Comparison of ENCODE assay signal across 16 cellular contexts in genomic region chr10:100560248-100560647, GRCh38. TPM values are rescaled to one million over a fixed set of nuclear protein-coding genes. Genes with fewer than 3 reads are reported as not detected.
DNase-seq lines count a peak whose midpoint lies in the region; ATAC-seq and TF ChIP-seq lines count a peak whose summit lies in the region.
"Had no signal": no experiment of that assay in that cellular context is flagged by ENCODE, and none has a peak within 500 bp of the region (broad histone marks: within the 10 kb centered on the region; RNA-seq: fewer than 3 reads in every experiment).

No MANE protein-coding gene starts in this region.

- peaks cover 26% of the 10 kb centered on the region for H3K27me3 Mint-ChIP-seq in activated naive CD8-positive, alpha-beta T cell treated with anti-CD3 and anti-CD28 coated beads, Interleukin-2, amount 10 ng/mL, durations not matched to agents 7 days and 5 days
- peaks cover 23% of the 10 kb centered on the region for H3K27me3 Mint-ChIP-seq in activated naive CD8-positive, alpha-beta T cell treated with anti-CD3 and anti-CD28 coated beads, Interleukin-2, amount 50 U/mL, for 24 hours
- H3K27me3 Mint-ChIP-seq in T-helper 17 cell = peaks cover 20% of the 10 kb centered on the region

- peak overlapping the region; percentile 15 for H3K27ac Mint-ChIP-seq in activated naive CD8-positive, alpha-beta T cell treated with anti-CD3 and anti-CD28 coated beads, Interleukin-2, amount 10 ng/mL, durations not matched to agents 7 days and 5 days
- no peak overlapping the region for H3K27ac Mint-ChIP-seq in activated naive CD8-positive, alpha-beta T cell treated with anti-CD3 and anti-CD28 coated beads, Interleukin-2, amount 50 U/mL, for 24 hours
- no peak overlapping the region for H3K27ac Mint-ChIP-seq in T-helper 17 cell
- H3K27ac Mint-ChIP-seq: GM23338 had no signal

- H3K4me1 ChIP-seq in mesendoderm (ENCODE audit: control insufficient read depth, low read depth, low read length) = no peaks in the 10 kb centered on the region

- H3K79me1 ChIP-seq in mesendoderm (ENCODE audit: low read length) = no peaks in the 10 kb centered on the region

- no peak overlapping the region for H3K9ac ChIP-seq in mesendoderm (ENCODE audit: low read length)
- H3K9ac ChIP-seq: BLaER1 had no signal

- no peak overlapping the region for H3K4me3 Mint-ChIP-seq in activated naive CD8-positive, alpha-beta T cell treated with anti-CD3 and anti-CD28 coated beads, Interleukin-2, amount 10 ng/mL, durations not matched to agents 7 days and 5 days
- no peak overlapping the region for H3K4me3 Mint-ChIP-seq in activated naive CD8-positive, alpha-beta T cell treated with anti-CD3 and anti-CD28 coated beads, Interleukin-2, amount 50 U/mL, for 24 hours
- H3K4me3 Mint-ChIP-seq in T-helper 17 cell = peak overlapping the region; percentile 52
- H3K4me3 Mint-ChIP-seq: GM23338 had no signal

- POLR2A ChIA-PET in activated naive CD8-positive, alpha-beta T cell treated with anti-CD3 and anti-CD28 coated beads, Interleukin-2, amount 10 ng/mL, durations not matched to agents 7 days and 5 days (lab: Charles Lee) = no interaction called here

- H3K56ac ChIP-seq in mesendoderm (ENCODE audit: low read length) = no peak overlapping the region

- no peak for TF ChIP-seq CTCF in coronary artery (IDR thresholded peaks at IDR 0.05)

- H3K79me2 ChIP-seq in mesendoderm (ENCODE audit: control insufficient read depth, insufficient read depth, low read length) = no peaks in the 10 kb centered on the region

- ATAC-seq in activated naive CD8-positive, alpha-beta T cell treated with anti-CD3 and anti-CD28 coated beads, Interleukin-2, amount 10 ng/mL, durations not matched to agents 7 days and 5 days (ENCODE audit: low read depth) = no peak
- ATAC-seq in activated naive CD8-positive, alpha-beta T cell treated with anti-CD3 and anti-CD28 coated beads, Interleukin-2, amount 50 U/mL, for 24 hours = no peak
- ATAC-seq in T-helper 17 cell = no peak
- ATAC-seq: GM23338, HCT116 had no signal

- H3K27ac ChIP-seq in mesendoderm (ENCODE audit: low read depth, low read length) (no peak overlapping the region), coronary artery (no peak overlapping the region)
- H3K27ac ChIP-seq: BLaER1 had no signal

- H2BK15ac ChIP-seq in mesendoderm (replicated peaks; ENCODE audit: low read depth) = no peak overlapping the region

- H3K36me3 Mint-ChIP-seq in activated naive CD8-positive, alpha-beta T cell treated with anti-CD3 and anti-CD28 coated beads, Interleukin-2, amount 10 ng/mL, durations not matched to agents 7 days and 5 days = peaks cover 13% of the 10 kb centered on the region
- H3K36me3 Mint-ChIP-seq in activated naive CD8-positive, alpha-beta T cell treated with anti-CD3 and anti-CD28 coated beads, Interleukin-2, amount 50 U/mL, for 24 hours (ENCODE audit: low read depth) = peaks cover 5% of the 10 kb centered on the region
- peaks cover 15% of the 10 kb centered on the region for H3K36me3 Mint-ChIP-seq in T-helper 17 cell (ENCODE audit: low read depth)

- WGBS in mesendoderm (ENCODE audit: extremely low coverage, insufficient coverage, low lambda C conversion rate) = no CpG with 5 or more reads among the region's 1 CpG

- H3K4me3 ChIP-seq in mesendoderm (ENCODE audit: low read length) = no peak overlapping the region
- H3K4me3 ChIP-seq in coronary artery = no peak overlapping the region
- H3K4me3 ChIP-seq: BLaER1, GM23338 had no signal

- no peak overlapping the region for H2BK120ac ChIP-seq in mesendoderm (ENCODE audit: low read depth, low read length)

- peak overlapping the region; percentile 30 for H3K23ac ChIP-seq in mesendoderm (ENCODE audit: low read length)

- H3K36me3 ChIP-seq in mesendoderm (ENCODE audit: control insufficient read depth, insufficient read depth, low read length) = no peaks in the 10 kb centered on the region

- H4K8ac ChIP-seq in mesendoderm (ENCODE audit: low read depth, low read length) = no peak overlapping the region

- no peaks in the 10 kb centered on the region for H3K9me3 ChIP-seq in T-helper 17 cell (ENCODE audit: control insufficient read depth, low read length, poor library complexity, severe bottlenecking)
- H3K9me3 ChIP-seq: BLaER1 had no signal

- peaks cover 24% of the 10 kb centered on the region for H3K4me1 Mint-ChIP-seq in activated naive CD8-positive, alpha-beta T cell treated with anti-CD3 and anti-CD28 coated beads, Interleukin-2, amount 10 ng/mL, durations not matched to agents 7 days and 5 days
- H3K4me1 Mint-ChIP-seq in activated naive CD8-positive, alpha-beta T cell treated with anti-CD3 and anti-CD28 coated beads, Interleukin-2, amount 50 U/mL, for 24 hours = peaks cover 13% of the 10 kb centered on the region
- peaks cover 25% of the 10 kb centered on the region for H3K4me1 Mint-ChIP-seq in T-helper 17 cell

- H3K27me3 ChIP-seq in mesendoderm (ENCODE audit: insufficient read depth, low read length, poor library complexity) = no peaks in the 10 kb centered on the region
- H3K27me3 ChIP-seq: BLaER1 had no signal

- no peak for DNase-seq in activated naive CD8-positive, alpha-beta T cell treated with anti-CD3 and anti-CD28 coated beads, Interleukin-2, amount 10 ng/mL, durations not matched to agents 7 days and 5 days
- no peak for DNase-seq in activated naive CD8-positive, alpha-beta T cell treated with anti-CD3 and anti-CD28 coated beads, Interleukin-2, amount 50 U/mL, for 24 hours
- DNase-seq in T-helper 17 cell (no peak), mesendoderm (no peak), NCI-H2227 treated with DMSO at 0.1 percent for 48 hours (lab: John Stamatoyannopoulos, UW) (no peak), SHP77 (lab: John Stamatoyannopoulos, UW) (no peak), coronary artery (ENCODE audit: low spot score) (no peak)
- DNase-seq: 8988T; Calu3; CD4-positive, alpha-beta memory T cell; DMS79 treated with DMSO at 0.1 percent for 48 hours; GF-D8; H7 had no signal

- H3K18ac ChIP-seq in mesendoderm (ENCODE audit: low read length) = no peak overlapping the region

- no peak overlapping the region for H3K4me2 ChIP-seq in mesendoderm (ENCODE audit: low read length)
- H3K4me2 ChIP-seq: BLaER1, GM23338 had no signal

- H4K5ac ChIP-seq in mesendoderm (ENCODE audit: low read length) = no peak overlapping the region

- H2AK5ac ChIP-seq in mesendoderm (ENCODE audit: low read length) = no peak overlapping the region

- no peaks in the 10 kb centered on the region for H3K9me3 Mint-ChIP-seq in activated naive CD8-positive, alpha-beta T cell treated with anti-CD3 and anti-CD28 coated beads, Interleukin-2, amount 10 ng/mL, durations not matched to agents 7 days and 5 days
- H3K9me3 Mint-ChIP-seq in activated naive CD8-positive, alpha-beta T cell treated with anti-CD3 and anti-CD28 coated beads, Interleukin-2, amount 50 U/mL, for 24 hours = no peaks in the 10 kb centered on the region

- H3K4ac ChIP-seq in mesendoderm (ENCODE audit: low read depth, low read length) = no peak overlapping the region

- H2BK5ac ChIP-seq in mesendoderm (ENCODE audit: low read length) = no peak overlapping the region

RNA-seq across cellular contexts. Expression of gene HIF1AN, which starts 24.5 kb away (rescaled TPM):
- total RNA-seq in activated naive CD8-positive, alpha-beta T cell treated with anti-CD3 and anti-CD28 coated beads, Interleukin-2, amount 10 ng/mL, durations not matched to agents 7 days and 5 days = 10 to 100 TPM; 52.3 to 56.4 TPM
- total RNA-seq in T-helper 17 cell = 10 to 100 TPM; 38.8 to 45.9 TPM
- 14.9 TPM for polyA plus RNA-seq in mesendoderm (2013, experiment 1 of 2)
- polyA plus RNA-seq in mesendoderm (2013, experiment 2 of 2) = 16.3 TPM

RNA-seq across cellular contexts. Expression of gene NDUFB8, which starts 30.6 kb away (rescaled TPM):
- total RNA-seq in activated naive CD8-positive, alpha-beta T cell treated with anti-CD3 and anti-CD28 coated beads, Interleukin-2, amount 10 ng/mL, durations not matched to agents 7 days and 5 days = 100 to 1,000 TPM; 245 to 269 TPM
- total RNA-seq in T-helper 17 cell = 100 to 1,000 TPM; 142 to 159 TPM
- 332 TPM for polyA plus RNA-seq in mesendoderm (2013, experiment 1 of 2)
- polyA plus RNA-seq in mesendoderm (2013, experiment 2 of 2) = 334 TPM

RNA-seq across cellular contexts. Expression of gene SEC31B, which starts 40.6 kb away (rescaled TPM):
- 100 to 1,000 TPM; 156 to 168 TPM for total RNA-seq in activated naive CD8-positive, alpha-beta T cell treated with anti-CD3 and anti-CD28 coated beads, Interleukin-2, amount 10 ng/mL, durations not matched to agents 7 days and 5 days
- total RNA-seq in T-helper 17 cell = 10 to 100 TPM; 70.3 to 73.5 TPM
- 0.74 TPM for polyA plus RNA-seq in mesendoderm (2013, experiment 1 of 2)
- 0.55 TPM for polyA plus RNA-seq in mesendoderm (2013, experiment 2 of 2)
